8 cellular contexts compared by ENCODE assay signal in the genomic region with DNA sequence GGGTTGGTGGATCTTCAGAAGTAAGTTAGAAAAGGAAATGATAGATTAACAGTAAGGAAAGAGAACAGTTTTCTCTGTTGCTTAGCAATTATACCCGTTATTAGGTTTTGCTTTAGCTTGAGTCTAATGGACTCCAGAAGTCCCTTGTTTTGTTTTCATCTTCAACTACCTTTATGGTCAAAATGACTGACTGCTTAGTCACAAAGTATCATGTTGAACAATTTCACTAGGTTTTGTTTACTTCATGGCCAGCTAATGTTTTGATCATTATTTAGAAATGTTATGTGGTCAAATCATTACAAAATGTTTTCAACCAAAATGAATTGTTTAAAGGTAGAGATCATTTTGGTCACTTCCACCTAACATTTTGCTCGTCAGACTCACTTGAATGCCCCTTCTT. TPM values are rescaled to one million over a fixed set of nuclear protein-coding genes. Genes with fewer than 3 reads are reported as not detected.
DNase-seq lines count a peak whose midpoint lies in the region; ATAC-seq and TF ChIP-seq lines count a peak whose summit lies in the region.

No MANE protein-coding gene starts in this region.

- H3K27me3 Mint-ChIP-seq in neural progenitor cell (ENCODE audit: insufficient read depth, low read depth): peaks cover 7% of the 10 kb centered on the region

- H3K9me3 Mint-ChIP-seq in neural progenitor cell: no peaks in the 10 kb centered on the region

- H3K27ac ChIP-seq in DND-41 (ENCODE audit: low read length) (no peak overlapping the region), neural progenitor cell (no peak overlapping the region)

- H3K36me3 ChIP-seq in DND-41 (ENCODE audit: insufficient read depth, low read length): peaks cover 11% of the 10 kb centered on the region
- no peaks in the 10 kb centered on the region for H3K36me3 ChIP-seq in neural progenitor cell

- H3K4me3 ChIP-seq in DND-41 (ENCODE audit: low read depth in 1 of 2, low read length in 2 of 2): peak overlapping the region; percentile 89 to 98; a peak in 2 of 4 replicates
- peak overlapping the region; percentile 82 for H3K4me3 ChIP-seq in LNCaP clone FGC (ENCODE audit: low read depth, low read length)
- H3K4me3 ChIP-seq in cardiac fibroblast (replicated peaks in 1 of 2; ENCODE audit: low read depth in 2 of 2, low read length in 2 of 2): peak overlapping the region; percentile 78 to 97
- peak overlapping the region; percentile 97 for H3K4me3 ChIP-seq in neural progenitor cell

- DNase-seq in DND-41: no peak
- DNase-seq in LNCaP clone FGC (ENCODE audit: low read depth): no peak
- DNase-seq in cardiac fibroblast (ENCODE audit: low read depth in 2 of 2): peak in 1 of 2 donors; percentile 75
- no peak for DNase-seq in neural progenitor cell (ENCODE audit: low spot score)
- no peak for DNase-seq in NCI-H82 (lab: John Stamatoyannopoulos, UW)
- DNase-seq in NCI-H2029 treated with DMSO at 0.1 percent for 48 hours (lab: John Stamatoyannopoulos, UW): no peak
- DNase-seq in stimulated activated CD4-positive, alpha-beta T cell treated with anti-CD3 and anti-CD28 coated beads, Interleukin-12 subunit alpha, Interleukin-12 subunit beta, amount 100 ng/mL, for 4 hours: no peak

- H3K36me3 Mint-ChIP-seq in neural progenitor cell: peaks cover 5% of the 10 kb centered on the region

- TF ChIP-seq CTCF in DND-41 (IDR thresholded peaks at IDR 0.05; ENCODE audit: borderline replicate concordance, extremely low read depth, low read length, poor library complexity, severe bottlenecking): no peak
- TF ChIP-seq CTCF in LNCaP clone FGC (IDR thresholded peaks at IDR 0.05; ENCODE audit: control insufficient read depth, extremely low read depth, insufficient read depth): no peak
- no peak for TF ChIP-seq CTCF in cardiac fibroblast (IDR thresholded peaks at IDR 0.05; ENCODE audit: low read depth, low read length)
- TF ChIP-seq CTCF in neural progenitor cell (IDR thresholded peaks at IDR 0.05): no peak

- no peaks in the 10 kb centered on the region for H3K9me3 ChIP-seq in DND-41 (ENCODE audit: insufficient read depth, low read length, severe bottlenecking)
- no peaks in the 10 kb centered on the region for H3K9me3 ChIP-seq in neural progenitor cell (ENCODE audit: low read depth)

- H3K4me2 ChIP-seq in DND-41 (ENCODE audit: insufficient read depth, low read length): peak overlapping the region; percentile 99
- peak overlapping the region; percentile 93 for H3K4me2 ChIP-seq in neural progenitor cell

- H3K9ac ChIP-seq in DND-41 (ENCODE audit: low read depth, low read length) (peak overlapping the region; percentile 97; the same call in 1 of the 2 replicates), neural progenitor cell (no peak overlapping the region)

- peaks cover 14% of the 10 kb centered on the region for H3K4me1 Mint-ChIP-seq in neural progenitor cell

- H3K27me3 ChIP-seq in DND-41 (ENCODE audit: insufficient read depth, low read length, poor library complexity): no peaks in the 10 kb centered on the region
- H3K27me3 ChIP-seq in neural progenitor cell: no peaks in the 10 kb centered on the region

- H3K4me1 ChIP-seq in DND-41 (ENCODE audit: insufficient read depth, low read length) (peaks cover 36% of the 10 kb centered on the region), neural progenitor cell (peaks cover 6% of the 10 kb centered on the region)

- H4K20me1 ChIP-seq in DND-41 (ENCODE audit: insufficient read depth, low read length): peaks cover 5% of the 10 kb centered on the region
- H4K20me1 ChIP-seq in neural progenitor cell (ENCODE audit: low read depth): peaks cover 28% of the 10 kb centered on the region

- H3K4me3 Mint-ChIP-seq in neural progenitor cell: peak overlapping the region; percentile 98

- no peak for ATAC-seq in DND-41 (ENCODE audit: insufficient read depth, low read depth)
- no peak for ATAC-seq in GM18502 (IDR thresholded peaks at IDR 0.05; ENCODE audit: poor library complexity, unreplicated experiment)

- no peak overlapping the region for H2AFZ ChIP-seq in DND-41 (ENCODE audit: low read depth, low read length)
- no peak overlapping the region for H2AFZ ChIP-seq in neural progenitor cell (replicated peaks)

- H3K27ac Mint-ChIP-seq in neural progenitor cell: no peak overlapping the region

- peaks cover 54% of the 10 kb centered on the region for H3K79me2 ChIP-seq in DND-41 (ENCODE audit: insufficient read depth, low read length)
- peaks cover 50% of the 10 kb centered on the region for H3K79me2 ChIP-seq in neural progenitor cell (ENCODE audit: low read depth)

- peaks cover 13% of the 10 kb centered on the region for H3F3A ChIP-seq in neural progenitor cell (ENCODE audit: low read depth)

RNA-seq across cellular contexts. Expression of a gene that starts 1.9 kb away (rescaled TPM):
- total RNA-seq in neural progenitor cell (ENCODE audit: low replicate concordance): 15.7 and 19.5 TPM in 2 replicates
